ENCODE assay signal across 23 cellular contexts in genomic region chr6:141498980-141499379, GRCh38.
A peak's percentile ranks its signal among the peaks of the same experiment; 100 is the strongest.
DNase-seq lines count a peak whose midpoint lies in the region; ATAC-seq and TF ChIP-seq lines count a peak whose summit lies in the region.
"Had no signal": no experiment of that assay in that cellular context is flagged by ENCODE, and none has a peak within 500 bp of the region (broad histone marks: within the 10 kb centered on the region; RNA-seq: fewer than 3 reads in every experiment).

No MANE protein-coding gene starts in this region.

- TF ChIP-seq EP300 in SK-N-SH (IDR thresholded peaks at IDR 0.05; ENCODE audit: borderline replicate concordance in 1 of 2, low read depth in 1 of 2, low read length in 1 of 2), result no peak

- H3K27me3 Mint-ChIP-seq in osteocyte (ENCODE audit: unreplicated experiment) (no peaks in the 10 kb centered on the region), progenitor cell of endocrine pancreas (no peaks in the 10 kb centered on the region)
- no peaks in the 10 kb centered on the region for H3K27me3 Mint-ChIP-seq in CD4-positive, alpha-beta T cell
- H3K27me3 Mint-ChIP-seq: B cell had no signal

- H3K36me3 ChIP-seq in SK-N-SH (replicated peaks in 1 of 2; ENCODE audit: control insufficient read depth in 1 of 2, insufficient read depth in 2 of 2, low read length in 1 of 2), result no peaks in the 10 kb centered on the region
- H3K36me3 ChIP-seq: HAP-1 had no signal

- CTCF ChIA-PET in SK-N-SH (lab: Yijun Ruan, JAX), result no interaction called here
- CTCF ChIA-PET in CD4-positive, alpha-beta T cell (lab: Charles Lee), result no interaction called here

- H3K4me2 ChIP-seq in SK-N-SH, result peak overlapping the region; percentile 63

- ATAC-seq in CD4-positive, alpha-beta T cell (ENCODE audit: poor library complexity), result no peak
- no peak for ATAC-seq in HG03354 (IDR thresholded peaks at IDR 0.05; ENCODE audit: poor library complexity, severe bottlenecking, unreplicated experiment)
- ATAC-seq: GM12878 had no signal

- H2AFZ ChIP-seq in SK-N-SH (ENCODE audit: low read depth), result peak overlapping the region; percentile 91

- H3K4me3 Mint-ChIP-seq in osteocyte (ENCODE audit: unreplicated experiment), result no peak overlapping the region
- H3K4me3 Mint-ChIP-seq in CD4-positive, alpha-beta T cell, result no peak overlapping the region
- H3K4me3 Mint-ChIP-seq in progenitor cell of endocrine pancreas (ENCODE audit: low read depth), result no peak overlapping the region
- H3K4me3 Mint-ChIP-seq: B cell; CD8-positive, alpha-beta memory T cell had no signal

- H3K9me3 Mint-ChIP-seq in osteocyte (ENCODE audit: unreplicated experiment), result peaks cover 13% of the 10 kb centered on the region
- H3K9me3 Mint-ChIP-seq in CD4-positive, alpha-beta T cell, result no peaks in the 10 kb centered on the region
- peaks cover 7% of the 10 kb centered on the region for H3K9me3 Mint-ChIP-seq in progenitor cell of endocrine pancreas (ENCODE audit: low read depth)

- H3K9me3 ChIP-seq in SK-N-SH, result 0 out of 2 replicates have a peak, but pooled peaks cover 4% of the 10 kb centered on the region
- no peaks in the 10 kb centered on the region for H3K9me3 ChIP-seq in CD4-positive, alpha-beta T cell (ENCODE audit: control insufficient read depth, low read length)
- H3K9me3 ChIP-seq: HAP-1 had no signal

- 17% methylated on average over 3 of the region's 3 CpGs for WGBS in SK-N-SH (ENCODE audit: low lambda C conversion rate)

- intact Hi-C loops in CD4-positive, alpha-beta T cell (cut with DNase I, micrococcal nuclease), result no loop called here

- H3K27ac ChIP-seq in SK-N-SH (ENCODE audit: low read depth in 2 of 2, low read length in 1 of 2), result peak overlapping the region; percentile 62 to 89; a peak in 3 of 4 replicates
- H3K27ac ChIP-seq in CD4-positive, alpha-beta T cell (ENCODE audit: low read depth, low read length), result no peak overlapping the region
- H3K27ac ChIP-seq: C4-2B had no signal

- POLR2A ChIA-PET in SK-N-SH (lab: Yijun Ruan, JAX), result no interaction called here
- POLR2A ChIA-PET in CD4-positive, alpha-beta T cell (lab: Charles Lee), result no interaction called here

- H3K27ac Mint-ChIP-seq in osteocyte (ENCODE audit: unreplicated experiment) (peak overlapping the region; percentile 75), progenitor cell of endocrine pancreas (no peak overlapping the region)
- H3K27ac Mint-ChIP-seq in CD4-positive, alpha-beta T cell, result no peak overlapping the region
- H3K27ac Mint-ChIP-seq: B cell; CD8-positive, alpha-beta memory T cell had no signal

- H3K9ac ChIP-seq in SK-N-SH, result peak overlapping the region; percentile 63; the same call in 1 of the 2 replicates

- TF ChIP-seq CTCF in SK-N-SH (IDR thresholded peaks at IDR 0.05), result no peak
- no peak for TF ChIP-seq CTCF in osteocyte (IDR thresholded peaks at IDR 0.05)
- no peak for TF ChIP-seq CTCF in CD4-positive, alpha-beta T cell (IDR thresholded peaks at IDR 0.05)
- TF ChIP-seq CTCF in progenitor cell of endocrine pancreas (IDR thresholded peaks at IDR 0.05; ENCODE audit: unreplicated experiment), result no peak

- no peak for TF ChIP-seq RAD21 in SK-N-SH (IDR thresholded peaks at IDR 0.05; ENCODE audit: low read length)

- H3K4me3 ChIP-seq in SK-N-SH (ENCODE audit: low read depth in 2 of 2, low read length in 1 of 2), result peak overlapping the region in 1 of 2 experiments; percentile 42; a peak in 1 of 4 replicates
- H3K4me3 ChIP-seq: GM12878, HAP-1 had no signal

- H3K27me3 ChIP-seq in SK-N-SH (ENCODE audit: insufficient read depth), result no peaks in the 10 kb centered on the region
- H3K27me3 ChIP-seq in CD4-positive, alpha-beta T cell (ENCODE audit: control insufficient read depth, insufficient read depth, low read length), result no peaks in the 10 kb centered on the region

- H3K36me3 Mint-ChIP-seq in osteocyte (ENCODE audit: unreplicated experiment), result no peaks in the 10 kb centered on the region
- no peaks in the 10 kb centered on the region for H3K36me3 Mint-ChIP-seq in CD4-positive, alpha-beta T cell (ENCODE audit: low read depth)
- no peaks in the 10 kb centered on the region for H3K36me3 Mint-ChIP-seq in progenitor cell of endocrine pancreas (ENCODE audit: insufficient read depth)

- DNase-seq in EL (peak; percentile 22), SK-N-SH (no peak), dedifferentiated amniotic fluid mesenchymal stem cell (ENCODE audit: extremely low spot score) (peak; percentile 33), osteocyte (ENCODE audit: extremely low spot score, unreplicated experiment) (no peak), T-helper 1 cell (no peak), progenitor cell of endocrine pancreas (ENCODE audit: low spot score, unreplicated experiment) (no peak)
- DNase-seq in CD4-positive, alpha-beta T cell, result no peak
- DNase-seq: CD8-positive, alpha-beta memory T cell; DND-41; GOT3; NCI-H1092; NCI-H1417 treated with DMSO at 0.1 percent for 48 hours; NCI-H1694 treated with DMSO at 0.1 percent for 48 hours; NCI-H2171; NCI-H226; NCI-H510A treated with DMSO at 0.1 percent for 48 hours; NCI-H748 treated with DMSO at 0.1 percent for 48 hours; SIG-M5 had no signal

- no peaks in the 10 kb centered on the region for H3K79me2 ChIP-seq in SK-N-SH (ENCODE audit: insufficient read depth)

- H3K9me2 ChIP-seq in SK-N-SH, result no peaks in the 10 kb centered on the region

- no peaks in the 10 kb centered on the region for H4K20me1 ChIP-seq in SK-N-SH (ENCODE audit: insufficient read depth)

- H3K4me1 ChIP-seq in SK-N-SH (ENCODE audit: control insufficient read depth in 1 of 2, insufficient read depth in 2 of 2, low read depth in 1 of 2, low read length in 1 of 2), result peaks cover 0 to 9% of the 10 kb centered on the region in 2 experiments; a peak in 2 of 4 replicates

- peaks cover 33% of the 10 kb centered on the region for H3F3A ChIP-seq in SK-N-SH (replicated peaks; ENCODE audit: insufficient read depth)

- peaks cover 35% of the 10 kb centered on the region for H3K4me1 Mint-ChIP-seq in osteocyte (ENCODE audit: unreplicated experiment)
- no peaks in the 10 kb centered on the region for H3K4me1 Mint-ChIP-seq in CD4-positive, alpha-beta T cell (ENCODE audit: low read depth)
- no peaks in the 10 kb centered on the region for H3K4me1 Mint-ChIP-seq in progenitor cell of endocrine pancreas (ENCODE audit: low read depth)
- H3K4me1 Mint-ChIP-seq: CD8-positive, alpha-beta memory T cell had no signal

TF ChIP-seq in SK-N-SH, 30 proteins besides CTCF, POLR2A, EP300 and RAD21:
- 0 out of 2 replicates have a peak, but pooled peaks have one; percentile 13 for TF ChIP-seq JUND (IDR thresholded peaks at IDR 0.05)
- TF ChIP-seq, protein P1, sequence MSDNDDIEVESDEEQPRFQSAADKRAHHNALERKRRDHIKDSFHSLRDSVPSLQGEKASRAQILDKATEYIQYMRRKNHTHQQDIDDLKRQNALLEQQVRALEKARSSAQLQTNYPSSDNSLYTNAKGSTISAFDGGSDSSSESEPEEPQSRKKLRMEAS (IDR thresholded peaks at IDR 0.05; ENCODE audit: low read depth), result no peak

Comparison
In these comparisons a context has a peak if more than half of its experiments do, and no peak if none do; other contexts are left out.
1. DNase-seq: peak in EL (single experiment) and dedifferentiated amniotic fluid mesenchymal stem cell (single experiment); none in SK-N-SH (single experiment), osteocyte (single experiment), T-helper 1 cell (0 of 5), CD4-positive, alpha-beta T cell (0 of 10) and progenitor cell of endocrine pancreas (single experiment).